Comparison of ENCODE assay signal across 8 cellular contexts in genomic region chr14:26596722-26597030, GRCh38. TPM values are rescaled to one million over a fixed set of nuclear protein-coding genes. Genes with fewer than 3 reads are reported as not detected.
DNase-seq lines count a peak whose midpoint lies in the region; ATAC-seq, FAIRE-seq and TF ChIP-seq lines count a peak whose summit lies in the region.

No MANE protein-coding gene starts in this region.

- TF ChIP-seq CTCF in astrocyte of the cerebellum (IDR thresholded peaks at IDR 0.05; ENCODE audit: low read depth, low read length, missing control alignments) (no peak), thyroid gland (IDR thresholded peaks at IDR 0.05) (no peak)

- intact Hi-C loops in thyroid gland (cut with DNase I) = no loop called here

- no peaks in the 10 kb centered on the region for H3K27me3 ChIP-seq in layer of hippocampus (ENCODE audit: control insufficient read depth, insufficient read depth, low read length)
- H3K27me3 ChIP-seq in thyroid gland = no peaks in the 10 kb centered on the region

- no peaks in the 10 kb centered on the region for H3K4me1 ChIP-seq in thyroid gland

- WGBS in thyroid gland, 2 donors = 2% methylated on average over 13 of the region's 13 CpGs

- ATAC-seq in HG02938 (IDR thresholded peaks at IDR 0.05; ENCODE audit: unreplicated experiment) (no peak), GM21786 (IDR thresholded peaks at IDR 0.05; ENCODE audit: unreplicated experiment) (no peak)

- peak overlapping the region; percentile 71 for H3K4me3 ChIP-seq in astrocyte of the cerebellum (ENCODE audit: low read depth, low read length)
- peak overlapping the region in 2 of 3 donors; percentile 14 to 45 for H3K4me3 ChIP-seq in thyroid gland (replicated peaks in 1 of 3)

- DNase-seq in NCI-H510A treated with DMSO at 0.1 percent for 48 hours (lab: John Stamatoyannopoulos, UW) (peak; percentile 26), NCI-H510A (lab: John Stamatoyannopoulos, UW) (no peak), astrocyte of the cerebellum (ENCODE audit: low read depth) (no peak), thyroid gland (peak; percentile 4 to 10), RCC 7860 (ENCODE audit: low spot score) (no peak)

- H3K9me3 ChIP-seq in thyroid gland = no peaks in the 10 kb centered on the region

- no peak for TF ChIP-seq POLR2A in thyroid gland (IDR thresholded peaks at IDR 0.05)

- peak overlapping the region; percentile 91 for H3K27ac ChIP-seq in layer of hippocampus (ENCODE audit: low read depth, low read length)
- H3K27ac ChIP-seq in thyroid gland = peak overlapping the region in 1 of 3 donors; percentile 13

- no peak for FAIRE-seq in RCC 7860 (lab: Jason Lieb, UNC)

- no peaks in the 10 kb centered on the region for H3K36me3 ChIP-seq in thyroid gland

- in situ Hi-C loops in astrocyte of the cerebellum (cut with HindIII; ENCODE audit: low sequenced_read_pairs) = no loop called here

RNA-seq across cellular contexts. Expression of gene NOVA1, which starts 1.2 kb away (rescaled TPM):
- 10 to 100 TPM in 1 of 4 donors, 1 to 10 TPM in 3; 6.6 to 18.4 (median 8.3) TPM for total RNA-seq in thyroid gland

Comparison
In these comparisons a context has a peak if more than half of its experiments do, and no peak if none do; other contexts are left out.
1. DNase-seq: peak in NCI-H510A treated with DMSO at 0.1 percent for 48 hours (single experiment) and thyroid gland (2 of 2); none in NCI-H510A (single experiment), astrocyte of the cerebellum (single experiment) and RCC 7860 (single experiment).